In the genomic region with DNA sequence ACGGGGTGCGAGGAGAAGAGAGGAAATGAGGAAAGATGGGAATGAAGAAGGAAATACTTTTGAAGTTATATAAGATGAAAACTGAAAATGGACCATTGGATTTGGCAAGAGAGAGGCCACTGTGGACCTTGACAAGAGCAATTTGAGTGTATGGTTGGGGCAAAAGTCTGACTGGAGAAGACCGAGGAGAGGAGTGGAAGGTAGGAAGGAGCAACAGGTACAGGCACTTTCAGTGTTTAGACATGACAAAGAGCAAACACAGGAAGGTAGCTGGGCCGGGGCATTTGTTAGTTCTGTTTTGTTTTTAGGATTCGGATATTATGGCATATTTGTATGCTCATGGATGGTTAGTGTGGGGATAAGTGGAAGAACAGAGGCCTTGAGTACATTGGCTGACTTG, we compare ENCODE assay signal across 27 cellular contexts.
"Had no signal": no experiment of that assay in that cellular context is flagged by ENCODE, and none has a peak within 500 bp of the region (broad histone marks: within the 10 kb centered on the region; RNA-seq: fewer than 3 reads in every experiment).

No MANE protein-coding gene starts in this region.

- H3K27ac Mint-ChIP-seq: stimulated activated effector memory CD8-positive, alpha-beta T cell treated with anti-CD3 and anti-CD28 coated beads, Interleukin-12 subunit alpha, Interleukin-12 subunit beta, amount 100 ng/mL, for 72 hours; stimulated activated memory B cell treated with anti-CD40 and anti-IgM and Interleukin-4, amounts not matched to agents 10 μg/mL and 1 μg/mL and 100 μg/mL, for 72 hours; stimulated activated naive B cell treated with anti-CD40 and anti-IgM and Interleukin-4, amounts not matched to agents 10 μg/mL and 1 μg/mL and 100 μg/mL, for 72 hours; stimulated activated naive CD8-positive, alpha-beta T cell treated with anti-CD3 and anti-CD28 coated beads, Interleukin-15, amount 100 ng/mL, for 72 hours; stimulated activated naive CD8-positive, alpha-beta T cell treated with anti-CD3 and anti-CD28 coated beads, Interleukin-15, Interleukin-2, amounts not matched to agents 100 ng/mL and 50 ng/mL, for 24 hours; type B pancreatic cell had no signal

- H3K27me3 ChIP-seq: stomach, suprapubic skin, testis, thyroid gland, tibial artery, tibial nerve, transverse colon, upper lobe of left lung, upper lobe of right lung, uterus, vagina had no signal

- H3K4me1 ChIP-seq: suprapubic skin, testis, uterus had no signal

- H3K4me3 ChIP-seq: stomach, suprapubic skin, testis, thoracic aorta, thyroid gland, tibial artery, tibial nerve, transverse colon, upper lobe of left lung, upper lobe of right lung, uterus, vagina had no signal

- H3K4me1 Mint-ChIP-seq: stimulated activated memory B cell treated with anti-CD40 and anti-IgM and Interleukin-4, amounts not matched to agents 10 μg/mL and 1 μg/mL and 100 μg/mL, for 72 hours had no signal

- H3K4me3 Mint-ChIP-seq: stimulated activated effector memory CD8-positive, alpha-beta T cell treated with anti-CD3 and anti-CD28 coated beads, Interleukin-12 subunit alpha, Interleukin-12 subunit beta, amount 100 ng/mL, for 72 hours; stimulated activated memory B cell treated with anti-CD40 and anti-IgM and Interleukin-4, amounts not matched to agents 10 μg/mL and 1 μg/mL and 100 μg/mL, for 72 hours; stimulated activated naive B cell treated with anti-CD40 and anti-IgM and Interleukin-4, amounts not matched to agents 10 μg/mL and 1 μg/mL and 100 μg/mL, for 72 hours; stimulated activated naive CD8-positive, alpha-beta T cell treated with anti-CD3 and anti-CD28 coated beads, Interleukin-15, amount 100 ng/mL, for 72 hours; stimulated activated naive CD8-positive, alpha-beta T cell treated with anti-CD3 and anti-CD28 coated beads, Interleukin-15, Interleukin-2, amounts not matched to agents 100 ng/mL and 50 ng/mL, for 24 hours; type B pancreatic cell had no signal

- H3K9me3 ChIP-seq: stomach, suprapubic skin, testis, thoracic aorta, thyroid gland, tibial artery, tibial nerve, transverse colon, upper lobe of left lung, upper lobe of right lung, uterus, vagina had no signal

- H3K36me3 ChIP-seq: stomach, suprapubic skin, thoracic aorta, thyroid gland, tibial artery, tibial nerve, transverse colon, upper lobe of left lung, upper lobe of right lung, uterus, vagina had no signal

- H3K36me3 Mint-ChIP-seq: stimulated activated effector memory CD8-positive, alpha-beta T cell treated with anti-CD3 and anti-CD28 coated beads, Interleukin-12 subunit alpha, Interleukin-12 subunit beta, amount 100 ng/mL, for 72 hours; stimulated activated memory B cell treated with anti-CD40 and anti-IgM and Interleukin-4, amounts not matched to agents 10 μg/mL and 1 μg/mL and 100 μg/mL, for 72 hours; type B pancreatic cell had no signal

- ATAC-seq: stimulated activated effector memory CD8-positive, alpha-beta T cell treated with anti-CD3 and anti-CD28 coated beads, Interleukin-12 subunit alpha, Interleukin-12 subunit beta, amount 100 ng/mL, for 72 hours; stimulated activated memory B cell treated with anti-CD40 and anti-IgM and Interleukin-4, amounts not matched to agents 10 μg/mL and 1 μg/mL and 100 μg/mL, for 72 hours; stimulated activated naive B cell treated with anti-CD40 and anti-IgM and Interleukin-4, amounts not matched to agents 10 μg/mL and 1 μg/mL and 100 μg/mL, for 72 hours; stimulated activated naive CD8-positive, alpha-beta T cell treated with anti-CD3 and anti-CD28 coated beads, Interleukin-15, amount 100 ng/mL, for 72 hours; upper lobe of right lung had no signal

- H3K27ac ChIP-seq: stomach, suprapubic skin, testis, thoracic aorta, thyroid gland, tibial artery, tibial nerve, transverse colon, upper lobe of left lung, upper lobe of right lung, uterus, vagina had no signal

- DNase-seq: stimulated activated CD4-positive, alpha-beta T cell treated with anti-CD3 and anti-CD28 coated beads, Interleukin-2, amount 100 ng/mL, for 48 hours; stimulated activated CD4-positive, alpha-beta T cell treated with anti-CD3 and anti-CD28 coated beads, Interleukin-4, amount 100 ng/mL, for 1 hour; stimulated activated CD4-positive, alpha-beta T cell treated with anti-CD3 and anti-CD28 coated beads, Interleukin-4, amount 100 ng/mL, for 24 hours; stimulated activated CD4-positive, alpha-beta T cell treated with anti-CD3 and anti-CD28 coated beads, Interleukin-4, amount 100 ng/mL, for 4 hours; stimulated activated CD8-positive, alpha-beta memory T cell treated with anti-CD3 and anti-CD28 coated beads, Interleukin-4, amount 100 ng/mL, for 48 hours; stimulated activated naive B cell treated with anti-CD40 and anti-IgM and Interleukin-4, amounts not matched to agents 10 μg/mL and 1 μg/mL and 100 μg/mL, for 72 hours; stimulated activated naive CD4-positive, alpha-beta T cell; stimulated activated naive CD4-positive, alpha-beta T cell treated with Interleukin-2 at 50 U/mL for 16 hours; stimulated activated naive CD8-positive, alpha-beta T cell treated with anti-CD3 and anti-CD28 coated beads, Interleukin-15, amount 100 ng/mL, for 72 hours; stomach; substantia nigra; testis; thyroid gland; tibial artery; transverse colon; trophoblast cell; upper lobe of left lung; upper lobe of right lung; uterus had no signal

- H3K9me3 Mint-ChIP-seq: stimulated activated effector memory CD8-positive, alpha-beta T cell treated with anti-CD3 and anti-CD28 coated beads, Interleukin-12 subunit alpha, Interleukin-12 subunit beta, amount 100 ng/mL, for 72 hours; stimulated activated memory B cell treated with anti-CD40 and anti-IgM and Interleukin-4, amounts not matched to agents 10 μg/mL and 1 μg/mL and 100 μg/mL, for 72 hours; stimulated activated naive B cell treated with anti-CD40 and anti-IgM and Interleukin-4, amounts not matched to agents 10 μg/mL and 1 μg/mL and 100 μg/mL, for 72 hours; stimulated activated naive CD8-positive, alpha-beta T cell treated with anti-CD3 and anti-CD28 coated beads, Interleukin-15, amount 100 ng/mL, for 72 hours; stimulated activated naive CD8-positive, alpha-beta T cell treated with anti-CD3 and anti-CD28 coated beads, Interleukin-15, Interleukin-2, amounts not matched to agents 100 ng/mL and 50 ng/mL, for 24 hours had no signal

- H3K27me3 Mint-ChIP-seq: stimulated activated memory B cell treated with anti-CD40 and anti-IgM and Interleukin-4, amounts not matched to agents 10 μg/mL and 1 μg/mL and 100 μg/mL, for 72 hours; stimulated activated naive B cell treated with anti-CD40 and anti-IgM and Interleukin-4, amounts not matched to agents 10 μg/mL and 1 μg/mL and 100 μg/mL, for 72 hours; stimulated activated naive CD8-positive, alpha-beta T cell treated with anti-CD3 and anti-CD28 coated beads, Interleukin-15, amount 100 ng/mL, for 72 hours; stimulated activated naive CD8-positive, alpha-beta T cell treated with anti-CD3 and anti-CD28 coated beads, Interleukin-15, Interleukin-2, amounts not matched to agents 100 ng/mL and 50 ng/mL, for 24 hours; type B pancreatic cell had no signal
